ENCODE assay signal across 10 cellular contexts in the genomic region with DNA sequence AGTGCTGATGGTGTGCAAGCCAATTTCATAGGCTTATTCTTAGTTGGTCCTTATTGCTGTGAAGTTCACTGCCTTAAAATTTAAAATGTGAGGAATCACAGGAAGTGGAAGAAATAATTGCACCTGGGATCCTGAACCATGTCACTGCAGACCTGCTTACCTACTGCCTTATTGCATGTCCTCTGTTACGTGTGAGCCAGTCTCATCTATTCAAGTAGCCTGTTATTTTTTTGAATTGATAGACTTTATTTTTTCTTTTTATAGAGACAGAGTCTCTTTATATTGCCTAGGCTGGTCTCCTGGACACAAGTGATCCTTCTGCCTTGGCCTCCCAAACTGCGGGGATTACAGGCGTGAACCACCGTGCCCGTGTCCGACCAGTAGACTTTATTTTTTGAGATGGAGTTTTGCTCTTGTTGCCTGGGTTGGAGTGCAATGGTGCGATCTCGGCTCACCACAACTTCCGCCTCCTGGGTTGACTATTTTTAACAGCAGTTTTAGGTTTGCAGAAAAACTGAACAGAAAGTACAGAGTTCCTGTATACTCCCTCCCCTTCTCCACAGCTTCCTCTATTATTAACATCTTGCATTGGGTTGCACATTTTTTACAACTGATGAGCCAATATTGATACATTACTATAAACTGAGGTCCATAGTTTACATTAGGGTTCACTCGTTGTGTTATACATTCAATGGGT. TPM values are rescaled to one million over a fixed set of nuclear protein-coding genes. Genes with fewer than 3 reads are reported as not detected.
DNase-seq lines count a peak whose midpoint lies in the region; ATAC-seq and TF ChIP-seq lines count a peak whose summit lies in the region.
"Had no signal": no experiment of that assay in that cellular context is flagged by ENCODE, and none has a peak within 500 bp of the region (broad histone marks: within the 10 kb centered on the region; RNA-seq: fewer than 3 reads in every experiment).

No MANE protein-coding gene starts in this region.

- TF ChIP-seq EP300 in sigmoid colon (IDR thresholded peaks at IDR 0.05), result no peak

- H3K4me1 ChIP-seq in sigmoid colon, result no peaks in the 10 kb centered on the region
- H3K4me1 ChIP-seq: A549, SJSA1 had no signal

- no peak overlapping the region for H3K27ac ChIP-seq in sigmoid colon
- H3K27ac ChIP-seq: A549, SJSA1 had no signal

- intact Hi-C loops in sigmoid colon (cut with DNase I), result no loop called here

- no peaks in the 10 kb centered on the region for H3K36me3 ChIP-seq in sigmoid colon
- H3K36me3 ChIP-seq: SJSA1 had no signal

- DNase-seq in activated CD8-positive, alpha-beta memory T cell treated with anti-CD3 and anti-CD28 coated beads for 24 hours, result peak; percentile 68
- no peak for DNase-seq in activated CD8-positive, alpha-beta memory T cell treated with anti-CD3 and anti-CD28 coated beads, Interleukin-2, amount 50 U/mL, for 48 hours
- DNase-seq in T-helper 2 cell, result peak in 3 of 5 experiments; percentile 8 to 89 (median 48)
- no peak for DNase-seq in left lobe of liver (ENCODE audit: low spot score)
- no peak for DNase-seq in sigmoid colon
- no peak for DNase-seq in islet precursor cell
- no peak for DNase-seq in Ammon's horn (ENCODE audit: low spot score)

- ATAC-seq in HG03095 (IDR thresholded peaks at IDR 0.05; ENCODE audit: unreplicated experiment) (peak; percentile 97), left lobe of liver (peak; percentile 39)
- ATAC-seq: A549 had no signal

- TF ChIP-seq CTCF in sigmoid colon (IDR thresholded peaks at IDR 0.05), result no peak

- no peak for TF ChIP-seq POLR2A in sigmoid colon (IDR thresholded peaks at IDR 0.05)

- 44 to 86% methylated on average over 10 of the region's 10 CpGs for whole genome bisulfite sequencing in sigmoid colon, 2 donors

- H3K27me3 ChIP-seq in sigmoid colon, result peaks cover 0 to 3% (median 0%) of the 10 kb centered on the region in 3 donors
- H3K27me3 ChIP-seq: SJSA1 had no signal

- no peaks in the 10 kb centered on the region for H3K9me3 ChIP-seq in sigmoid colon
- H3K9me3 ChIP-seq: SJSA1 had no signal

- H3K4me3 ChIP-seq in sigmoid colon, result no peak overlapping the region
- H3K4me3 ChIP-seq: A549, SJSA1 had no signal

RNA-seq across cellular contexts. Expression of gene DISC1, which starts 14.0 kb away (rescaled TPM):
- total RNA-seq in left lobe of liver (1.8 TPM), sigmoid colon (10 to 100 TPM in 1 of 4 donors, 1 to 10 TPM in 3; 5.8 to 14.1 (median 8.1) TPM)
- polyA plus RNA-seq in sigmoid colon, result 1 to 10 TPM; 1.2 to 2.7 (median 2.1) TPM

Comparison
In these comparisons a context has a peak if more than half of its experiments do, and no peak if none do; other contexts are left out.
1. DNase-seq: peak in activated CD8-positive, alpha-beta memory T cell treated with anti-CD3 and anti-CD28 coated beads for 24 hours (single experiment) and T-helper 2 cell (3 of 5); none in activated CD8-positive, alpha-beta memory T cell treated with anti-CD3 and anti-CD28 coated beads, Interleukin-2, amount 50 U/mL, for 48 hours (single experiment), left lobe of liver (single experiment), sigmoid colon (single experiment), islet precursor cell (single experiment) and Ammon's horn (single experiment).